Comparison of ENCODE assay signal across 1 cellular context in the genomic region with DNA sequence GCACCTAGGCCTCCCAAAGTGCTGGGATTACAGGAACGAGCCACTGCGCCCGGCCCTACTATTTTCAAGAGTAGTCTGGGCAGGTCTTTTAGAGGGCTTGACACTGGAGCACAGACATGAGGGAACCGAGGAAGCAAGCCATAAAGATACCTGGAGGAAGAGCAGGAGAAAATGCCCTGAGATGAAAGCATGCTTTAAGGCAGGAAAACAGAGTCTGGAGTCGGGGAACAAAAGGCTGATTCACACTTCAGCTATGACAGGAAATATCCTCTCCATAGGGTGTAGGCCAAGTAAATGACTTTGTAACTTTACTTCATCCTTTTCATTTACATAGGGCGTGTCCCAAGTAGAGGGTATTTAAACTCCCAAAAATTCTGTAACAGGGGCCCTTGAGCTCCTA.
TF ChIP-seq lines count a peak whose summit lies in the region.

No MANE protein-coding gene starts in this region.

TF ChIP-seq in SK-N-SH, 30 proteins besides CTCF, POLR2A, EP300 and RAD21 (continued from another document):
- TF ChIP-seq, protein P1, sequence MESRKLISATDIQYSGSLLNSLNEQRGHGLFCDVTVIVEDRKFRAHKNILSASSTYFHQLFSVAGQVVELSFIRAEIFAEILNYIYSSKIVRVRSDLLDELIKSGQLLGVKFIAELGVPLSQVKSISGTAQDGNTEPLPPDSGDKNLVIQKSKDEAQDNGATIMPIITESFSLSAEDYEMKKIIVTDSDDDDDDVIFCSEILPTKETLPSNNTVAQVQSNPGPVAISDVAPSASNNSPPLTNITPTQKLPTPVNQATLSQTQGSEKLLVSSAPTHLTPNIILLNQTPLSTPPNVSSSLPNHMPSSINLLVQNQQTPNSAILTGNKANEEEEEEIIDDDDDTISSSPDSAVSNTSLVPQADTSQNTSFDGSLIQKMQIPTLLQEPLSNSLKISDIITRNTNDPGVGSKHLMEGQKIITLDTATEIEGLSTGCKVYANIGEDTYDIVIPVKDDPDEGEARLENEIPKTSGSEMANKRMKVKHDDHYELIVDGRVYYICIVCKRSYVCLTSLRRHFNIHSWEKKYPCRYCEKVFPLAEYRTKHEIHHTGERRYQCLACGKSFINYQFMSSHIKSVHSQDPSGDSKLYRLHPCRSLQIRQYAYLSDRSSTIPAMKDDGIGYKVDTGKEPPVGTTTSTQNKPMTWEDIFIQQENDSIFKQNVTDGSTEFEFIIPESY (IDR thresholded peaks at IDR 0.05; ENCODE audit: borderline replicate concordance, low read depth), result no peak
TF ChIP-seq in SK-N-SH: peak in this region for 2.
